Comparison of ENCODE assay signal across 18 cellular contexts in the genomic region with DNA sequence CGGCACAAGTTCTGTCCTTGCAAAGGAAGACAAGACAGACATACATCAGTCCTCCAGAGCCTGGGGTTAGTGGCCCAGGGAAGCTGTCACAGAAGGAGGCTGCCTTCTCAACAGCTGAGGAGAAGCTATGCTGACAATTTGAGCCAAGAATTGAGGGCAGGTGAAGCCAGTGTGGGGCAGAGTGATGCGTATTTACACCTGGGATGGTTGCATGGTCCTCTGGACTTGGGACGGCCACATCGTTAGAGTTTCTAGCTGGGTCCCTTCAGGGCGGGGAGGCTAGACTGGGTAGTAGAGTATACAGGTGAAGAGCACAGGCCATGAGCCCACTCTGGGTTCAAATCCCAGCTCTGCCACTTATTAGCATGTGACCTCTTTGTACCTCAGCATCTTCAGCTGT. TPM values are rescaled to one million over a fixed set of nuclear protein-coding genes. Genes with fewer than 3 reads are reported as not detected.
DNase-seq lines count a peak whose midpoint lies in the region; ATAC-seq and TF ChIP-seq lines count a peak whose summit lies in the region.
"Had no signal": no experiment of that assay in that cellular context is flagged by ENCODE, and none has a peak within 500 bp of the region (broad histone marks: within the 10 kb centered on the region; RNA-seq: fewer than 3 reads in every experiment).

No MANE protein-coding gene starts in this region.

- H3K36me3 ChIP-seq in breast epithelium (no peaks in the 10 kb centered on the region), WERI-Rb-1 (no peaks in the 10 kb centered on the region)

- H3K4me3 Mint-ChIP-seq in MCF 10A (ENCODE audit: unreplicated experiment) (no peak overlapping the region), osteocyte (ENCODE audit: unreplicated experiment) (no peak overlapping the region), T-helper 17 cell (no peak overlapping the region)
- H3K4me3 Mint-ChIP-seq: GM23338 had no signal

- peaks cover 9% of the 10 kb centered on the region for H3K4me1 Mint-ChIP-seq in MCF 10A (ENCODE audit: insufficient read depth, unreplicated experiment)
- H3K4me1 Mint-ChIP-seq in osteocyte (ENCODE audit: unreplicated experiment), result peaks cover 16% of the 10 kb centered on the region
- H3K4me1 Mint-ChIP-seq in T-helper 17 cell, result peaks cover 16% of the 10 kb centered on the region
- H3K4me1 Mint-ChIP-seq: GM23338 had no signal

- POLR2A ChIA-PET in MCF 10A (lab: Yijun Ruan, JAX), result interaction anchor here (0.6 kb wide), 1 partner anchor 1188 kb away, joined by 3 read pairs; no protein-coding TSS in a partner anchor

- H3K27me3 ChIP-seq in breast epithelium (no peaks in the 10 kb centered on the region), WERI-Rb-1 (ENCODE audit: insufficient read depth, low read depth, severe bottlenecking) (peaks cover 8% of the 10 kb centered on the region)

- H3K36me3 Mint-ChIP-seq in MCF 10A (ENCODE audit: insufficient read depth, unreplicated experiment), result no peaks in the 10 kb centered on the region
- H3K36me3 Mint-ChIP-seq in osteocyte (ENCODE audit: unreplicated experiment), result no peaks in the 10 kb centered on the region
- peaks cover 2% of the 10 kb centered on the region for H3K36me3 Mint-ChIP-seq in T-helper 17 cell (ENCODE audit: low read depth)
- H3K36me3 Mint-ChIP-seq: CD4-positive, alpha-beta memory T cell had no signal

- intact Hi-C loops in breast epithelium (cut with DNase I; ENCODE audit: low total_unique reads) (loop anchor here (5.0 kb wide), 1 partner anchor 892 kb away; a partner anchor contains a TSS), MCF 10A (cut with micrococcal nuclease) (no loop called here)

- H3K27ac ChIP-seq in breast epithelium, result peak overlapping the region; percentile 49 to 75
- H3K27ac ChIP-seq in WERI-Rb-1, result no peak overlapping the region
- H3K27ac ChIP-seq: C4-2B had no signal

- no peaks in the 10 kb centered on the region for H3K4me1 ChIP-seq in breast epithelium

- DNase-seq in breast epithelium (ENCODE audit: low spot score in 2 of 2) (peak in 1 of 2 donors; percentile 22), MCF 10A (ENCODE audit: unreplicated experiment) (no peak), WERI-Rb-1 (peak; percentile 18), left lobe of liver (ENCODE audit: low spot score) (no peak), osteocyte (ENCODE audit: extremely low spot score, unreplicated experiment) (peak; percentile 38), T-helper 17 cell (no peak)
- no peak for DNase-seq in activated CD4-positive, alpha-beta T cell treated with anti-CD3 and anti-CD28 coated beads for 1 hour
- DNase-seq: ACHN; CD4-positive, alpha-beta memory T cell; DMS79; H7 had no signal

- no peak overlapping the region for H3K27ac Mint-ChIP-seq in MCF 10A (ENCODE audit: low read depth, unreplicated experiment)
- H3K27ac Mint-ChIP-seq in osteocyte (ENCODE audit: unreplicated experiment), result no peak overlapping the region
- no peak overlapping the region for H3K27ac Mint-ChIP-seq in T-helper 17 cell
- H3K27ac Mint-ChIP-seq: GM23338 had no signal

- H3K27me3 Mint-ChIP-seq in MCF 10A (ENCODE audit: insufficient read depth, unreplicated experiment) (peaks cover 16% of the 10 kb centered on the region), osteocyte (ENCODE audit: unreplicated experiment) (peaks cover 63% of the 10 kb centered on the region), T-helper 17 cell (peaks cover 34% of the 10 kb centered on the region)

- ATAC-seq in left lobe of liver (peak; percentile 4), T-helper 17 cell (no peak), HG03095 (IDR thresholded peaks at IDR 0.05; ENCODE audit: unreplicated experiment) (no peak)
- ATAC-seq: GM12878, GM23338 had no signal

- TF ChIP-seq CTCF in breast epithelium (IDR thresholded peaks at IDR 0.05), result no peak
- no peak for TF ChIP-seq CTCF in MCF 10A (IDR thresholded peaks at IDR 0.05; ENCODE audit: unreplicated experiment)
- TF ChIP-seq CTCF in WERI-Rb-1 (IDR thresholded peaks at IDR 0.05; ENCODE audit: low read depth, low read length), result no peak
- TF ChIP-seq CTCF in osteocyte (IDR thresholded peaks at IDR 0.05), result no peak

- H3K4me3 ChIP-seq in breast epithelium (no peak overlapping the region), WERI-Rb-1 (ENCODE audit: low read depth, low read length) (no peak overlapping the region)
- H3K4me3 ChIP-seq: GM12878, GM23338 had no signal

- no TSS peak for BruUV-seq in MCF 10A (replicated peaks; lab: Mats Ljungman, UMichigan)

- no peak for TF ChIP-seq POLR2A in breast epithelium (IDR thresholded peaks at IDR 0.05)

- CTCF ChIA-PET in MCF 10A (lab: Yijun Ruan, JAX), result interaction anchor here (0.6 to 1.9 kb wide), 6 partner anchors 9 to 630 kb away, joined by 3 to 6 read pairs (median 3); no protein-coding TSS in a partner anchor

- H3K9me3 ChIP-seq in breast epithelium (no peaks in the 10 kb centered on the region), WERI-Rb-1 (ENCODE audit: severe bottlenecking) (no peaks in the 10 kb centered on the region), T-helper 17 cell (ENCODE audit: control insufficient read depth, low read length, poor library complexity, severe bottlenecking) (no peaks in the 10 kb centered on the region)

- H3K9me3 Mint-ChIP-seq in MCF 10A (ENCODE audit: unreplicated experiment) (no peaks in the 10 kb centered on the region), osteocyte (ENCODE audit: unreplicated experiment) (no peaks in the 10 kb centered on the region)
- H3K9me3 Mint-ChIP-seq: CD4-positive, alpha-beta memory T cell; GM23338 had no signal

RNA-seq across cellular contexts. Expression of gene KRT85, which starts 16.5 kb away (rescaled TPM):
- total RNA-seq in breast epithelium, result not detected
- total RNA-seq in MCF 10A (2022), result 0.23 TPM in 1 of 2 replicates, not detected in the other
- not detected for total RNA-seq in left lobe of liver
- not detected in 2 replicates for total RNA-seq in osteocyte
- not detected for total RNA-seq in T-helper 17 cell
- total RNA-seq: A172; CD4-positive, alpha-beta memory T cell; G401; GM23338; H7; HT1080 had no signal

RNA-seq across cellular contexts. Expression of gene KRT83, which starts 29.6 kb away (rescaled TPM):
- under 1 TPM in 2 of 3 donors, not detected in 1; 0.33 to 0.59 TPM for total RNA-seq in breast epithelium
- total RNA-seq in MCF 10A (2022), result 12.2 and 14.5 TPM in 2 replicates
- total RNA-seq in left lobe of liver, result not detected
- total RNA-seq in osteocyte, result not detected in 2 replicates
- not detected for total RNA-seq in T-helper 17 cell
- total RNA-seq: CD4-positive, alpha-beta memory T cell; GM12878; GM23338 had no signal

RNA-seq across cellular contexts. Expression of gene KRT84, which starts 34.7 kb away (rescaled TPM):
- total RNA-seq in breast epithelium (not detected), MCF 10A (2022) (not detected in 2 replicates), left lobe of liver (not detected), osteocyte (not detected in 2 replicates), T-helper 17 cell (not detected)
- total RNA-seq: A172; CD4-positive, alpha-beta memory T cell; G401; GM12878; GM23338; H7; HT1080 had no signal

RNA-seq across cellular contexts. Expression of gene KRT82, which starts 55.3 kb away (rescaled TPM):
- total RNA-seq in breast epithelium (not detected), MCF 10A (2022) (not detected in 2 replicates), left lobe of liver (not detected), osteocyte (not detected in 2 replicates), T-helper 17 cell (not detected)
- total RNA-seq: A172; CD4-positive, alpha-beta memory T cell; G401; GM12878; GM23338; H7; HT1080 had no signal

RNA-seq across cellular contexts. Expression of gene KRT81, which starts 59.5 kb away (rescaled TPM):
- total RNA-seq in breast epithelium, result 10 to 100 TPM in 1 of 3 donors, 1 to 10 TPM in 1, not detected in 1; 3.6 to 29.9 TPM
- total RNA-seq in MCF 10A (2022), result 2,023 and 2,244 TPM in 2 replicates
- total RNA-seq in left lobe of liver, result 0.65 TPM
- 0.50 and 0.83 TPM in 2 replicates for total RNA-seq in osteocyte
- total RNA-seq in T-helper 17 cell, result not detected
- total RNA-seq: CD4-positive, alpha-beta memory T cell; G401; GM23338; H7 had no signal

Comparison
In these comparisons a context has a peak if more than half of its experiments do, and no peak if none do; other contexts are left out.
1. DNase-seq: peak in WERI-Rb-1 (single experiment) and osteocyte (single experiment); none in MCF 10A (single experiment), left lobe of liver (single experiment), T-helper 17 cell (0 of 3) and activated CD4-positive, alpha-beta T cell treated with anti-CD3 and anti-CD28 coated beads for 1 hour (single experiment).